In genomic region chr11:67409781-67410368, GRCh38 we compare ENCODE assay signal across 11 cellular contexts.
DNase-seq lines count a peak whose midpoint lies in the region; ATAC-seq and TF ChIP-seq lines count a peak whose summit lies in the region.
"Had no signal": no experiment of that assay in that cellular context is flagged by ENCODE, and none has a peak within 500 bp of the region (broad histone marks: within the 10 kb centered on the region; RNA-seq: fewer than 3 reads in every experiment).

No MANE protein-coding gene starts in this region.

- ATAC-seq in GM19463 (IDR thresholded peaks at IDR 0.05; ENCODE audit: unreplicated experiment) (peak; percentile 6), HG03571 (IDR thresholded peaks at IDR 0.05; ENCODE audit: unreplicated experiment) (no peak), HG03521 (IDR thresholded peaks at IDR 0.05; ENCODE audit: unreplicated experiment) (no peak)

- TF ChIP-seq CTCF in 22Rv1 (IDR thresholded peaks at IDR 0.05) (0 out of 2 replicates have a peak, but pooled peaks have one; percentile 16), GM20000 (IDR thresholded peaks at IDR 0.05; ENCODE audit: extremely low read depth, missing control alignments) (no peak)

- peak; percentile 49 to 57 for DNase-seq in SHP77 (lab: John Stamatoyannopoulos, UW)
- DNase-seq in GM20000 (ENCODE audit: low spot score): no peak
- no peak for DNase-seq in NCI-H1092 treated with DMSO at 0.1 percent for 48 hours (lab: John Stamatoyannopoulos, UW)
- DNase-seq: NCI-H226 had no signal

- H3K27ac ChIP-seq in 22Rv1: no peak overlapping the region
- H3K27ac ChIP-seq in layer of hippocampus (ENCODE audit: low read depth, low read length): peak overlapping the region; percentile 100
- H3K27ac ChIP-seq: parathyroid adenoma, thoracic aorta had no signal

- H3K27me3 ChIP-seq in layer of hippocampus (ENCODE audit: control insufficient read depth, insufficient read depth, low read length): peaks cover 7% of the 10 kb centered on the region

Comparison
In these comparisons a context has a peak if more than half of its experiments do, and no peak if none do; other contexts are left out.
1. DNase-seq: peak in SHP77 (2 of 2); none in GM20000 (single experiment) and NCI-H1092 treated with DMSO at 0.1 percent for 48 hours (single experiment).